9 cellular contexts compared by ENCODE assay signal in the genomic region with DNA sequence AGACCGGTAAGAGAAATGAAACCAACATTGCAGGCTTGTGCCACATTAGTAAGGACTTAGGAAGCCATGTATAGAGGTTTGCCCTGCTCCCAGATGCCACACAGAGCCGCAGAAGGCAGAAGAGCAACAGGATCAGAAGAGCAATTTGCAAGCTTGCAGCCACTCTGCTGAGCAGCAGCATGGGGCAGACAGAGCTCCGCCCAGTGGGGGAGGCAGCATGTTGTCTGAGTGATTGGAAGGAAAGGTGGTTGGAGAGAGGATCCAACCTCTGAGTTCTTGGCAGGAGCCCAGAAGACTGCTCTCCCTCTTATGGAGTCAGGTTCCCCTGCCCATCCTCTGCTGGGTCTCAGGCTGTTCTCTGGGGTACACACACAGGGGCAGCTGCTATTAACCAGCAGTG. TPM values are rescaled to one million over a fixed set of nuclear protein-coding genes. Genes with fewer than 3 reads are reported as not detected.
A peak's percentile ranks its signal among the peaks of the same experiment; 100 is the strongest.
DNase-seq lines count a peak whose midpoint lies in the region; ATAC-seq and TF ChIP-seq lines count a peak whose summit lies in the region.
"Had no signal": no experiment of that assay in that cellular context is flagged by ENCODE, and none has a peak within 500 bp of the region (broad histone marks: within the 10 kb centered on the region; RNA-seq: fewer than 3 reads in every experiment).

No MANE protein-coding gene starts in this region.

- no peak for TF ChIP-seq RAD21 in HCT116 (IDR thresholded peaks at IDR 0.05; ENCODE audit: low read depth)

- no peaks in the 10 kb centered on the region for H3K27me3 ChIP-seq in HCT116 (ENCODE audit: insufficient read depth, low read length)
- no peaks in the 10 kb centered on the region for H3K27me3 ChIP-seq in mammary epithelial cell (ENCODE audit: insufficient read depth, low read length)
- peaks cover 10% of the 10 kb centered on the region for H3K27me3 ChIP-seq in gastroesophageal sphincter

- H3K4me3 ChIP-seq in HCT116 (replicated peaks in 1 of 2; ENCODE audit: low read depth in 1 of 2, low read length in 2 of 2) (no peak overlapping the region), mammary epithelial cell (replicated peaks in 1 of 3; ENCODE audit: insufficient read depth in 1 of 3, low read depth in 2 of 3, low read length in 3 of 3) (no peak overlapping the region), gastroesophageal sphincter (no peak overlapping the region)

- BruUV-seq in HCT116 (replicated peaks; lab: Mats Ljungman, UMichigan) = no TSS peak
- no TSS peak for BruUV-seq in mammary epithelial cell (replicated peaks; lab: Mats Ljungman, UMichigan)

- no peaks in the 10 kb centered on the region for H3K9me2 ChIP-seq in HCT116 (ENCODE audit: insufficient read depth)

- peak overlapping the region; percentile 59 for H3K9ac ChIP-seq in HCT116 (ENCODE audit: low read length)
- peak overlapping the region; percentile 93 for H3K9ac ChIP-seq in mammary epithelial cell (ENCODE audit: insufficient read depth, low read length)

- DNase-seq in HCT116 (ENCODE audit: low read depth, low spot score) = peak; percentile 27
- DNase-seq in NCI-H2107 (lab: John Stamatoyannopoulos, UW) = peak; percentile 83
- peak; percentile 72 for DNase-seq in mammary epithelial cell
- DNase-seq in putamen (ENCODE audit: low spot score) = peak; percentile 51

- dilution Hi-C loops in mammary epithelial cell (cut with HindIII; ENCODE audit: low sequenced_read_pairs) = loop anchor here (5.0 kb wide), 1 partner anchor 53 kb away; no protein-coding TSS in a partner anchor

- RAD21 ChIA-PET in HCT116 (lab: Charles Lee; ENCODE audit: low non-redundant PET in 1 of 2, low total read pairs in 2 of 2, uncharacterized antibody in 2 of 2, unreplicated experiment in 2 of 2) = interaction anchor here in 1 of 2 experiments (0.6 kb wide), 1 partner anchor 390 kb away, joined by 3 read pairs; no protein-coding TSS in a partner anchor

- in situ Hi-C loops in mammary epithelial cell (cut with MboI; ENCODE audit: low sequenced_read_pairs in 2 of 2) = no loop called here

- WGBS in mammary epithelial cell (ENCODE audit: low coverage, missing lambda C conversion rate) = 30% methylated on average over 3 of the region's 3 CpGs
- 41 to 43% methylated on average over 2 to 3 of the region's 3 CpGs for WGBS in gastroesophageal sphincter (ENCODE audit: low coverage in 1 of 2), 2 donors

- TF ChIP-seq EP300 in gastroesophageal sphincter (IDR thresholded peaks at IDR 0.05) = no peak

- H3K79me2 ChIP-seq in HCT116 (ENCODE audit: insufficient read depth, low read length) (no peaks in the 10 kb centered on the region), mammary epithelial cell (ENCODE audit: insufficient read depth, low read length) (peaks cover 24% of the 10 kb centered on the region)

- CTCF ChIA-PET in HCT116 (lab: Charles Lee) = no interaction called here
- CTCF ChIA-PET in mammary epithelial cell (lab: Charles Lee; ENCODE audit: low non-redundant PET) = interaction anchor here (0.6 to 2.6 kb wide), 3 partner anchors 49 to 249 kb away, joined by 3 to 15 read pairs (median 4); no protein-coding TSS in a partner anchor

- TF ChIP-seq CTCF in HCT116 (IDR thresholded peaks at IDR 0.05 in 2 of 3, conservative IDR thresholded peaks at IDR 0.05 in 1 of 3; ENCODE audit: borderline replicate concordance in 1 of 3, insufficient read depth in 1 of 3, low read depth in 2 of 3, low read length in 2 of 3) (no peak), mammary epithelial cell (conservative IDR thresholded peaks at IDR 0.05 in 1 of 2, IDR thresholded peaks at IDR 0.05 in 1 of 2; ENCODE audit: extremely low read depth in 1 of 2, insufficient read depth in 1 of 2, low read depth in 1 of 2, low read length in 2 of 2) (peak in 1 of 2 donors; percentile 31), gastroesophageal sphincter (IDR thresholded peaks at IDR 0.05) (no peak)

- H3K36me3 ChIP-seq in HCT116 (ENCODE audit: control insufficient read depth in 1 of 2, insufficient read depth in 2 of 2, low read length in 2 of 2) (no peaks in the 10 kb centered on the region), mammary epithelial cell (ENCODE audit: insufficient read depth, low read length) (peaks cover 5% of the 10 kb centered on the region), gastroesophageal sphincter (no peaks in the 10 kb centered on the region)

- H2AFZ ChIP-seq in HCT116 (ENCODE audit: low read depth, low read length, poor library complexity, severe bottlenecking) (no peak overlapping the region), mammary epithelial cell (ENCODE audit: low read depth, low read length) (no peak overlapping the region)

- H3K4me1 ChIP-seq in HCT116 (ENCODE audit: control insufficient read depth in 1 of 2, insufficient read depth in 2 of 2, low read length in 2 of 2) (peaks cover 29 to 66% of the 10 kb centered on the region in 2 experiments), mammary epithelial cell (ENCODE audit: insufficient read depth, low read length) (peaks cover 69% of the 10 kb centered on the region), gastroesophageal sphincter (peaks cover 0 to 8% (median 0%) of the 10 kb centered on the region in 3 donors)

- H3K4me2 ChIP-seq in HCT116 (ENCODE audit: low read length) (peak overlapping the region; percentile 73), mammary epithelial cell (ENCODE audit: insufficient read depth, low read depth, low read length) (peak overlapping the region; percentile 79)

- H3K27ac ChIP-seq in HCT116 (ENCODE audit: low read depth, low read length) (peak overlapping the region; percentile 80; the same call in 1 of the 2 replicates), mammary epithelial cell (ENCODE audit: insufficient read depth, low read depth, low read length) (peak overlapping the region; percentile 99), gastroesophageal sphincter (no peak overlapping the region)

- ATAC-seq in HCT116 (peak; percentile 59), gastroesophageal sphincter (no peak), GM21723 (IDR thresholded peaks at IDR 0.05; ENCODE audit: unreplicated experiment) (no peak), HG03354 (IDR thresholded peaks at IDR 0.05; ENCODE audit: poor library complexity, severe bottlenecking, unreplicated experiment) (no peak), GM18861 (IDR thresholded peaks at IDR 0.05; ENCODE audit: unreplicated experiment) (no peak)

- H3K9me3 ChIP-seq in HCT116 (ENCODE audit: control insufficient read depth in 1 of 2, insufficient read depth in 1 of 2, low read depth in 1 of 2, low read length in 2 of 2) (no peaks in the 10 kb centered on the region), mammary epithelial cell (replicated peaks; ENCODE audit: insufficient read depth, low read length) (no peaks in the 10 kb centered on the region), gastroesophageal sphincter (no peaks in the 10 kb centered on the region)

- TF ChIP-seq POLR2A in HCT116 (IDR thresholded peaks at IDR 0.05; ENCODE audit: borderline replicate concordance, extremely low read depth, insufficient read depth, insufficient read length) = no peak
- TF ChIP-seq POLR2A in gastroesophageal sphincter (IDR thresholded peaks at IDR 0.05) = no peak

- intact Hi-C loops in HCT116 (cut with micrococcal nuclease) = no loop called here
- intact Hi-C loops in mammary epithelial cell (cut with micrococcal nuclease) = no loop called here

- no peaks in the 10 kb centered on the region for H4K20me1 ChIP-seq in HCT116 (ENCODE audit: insufficient read depth)
- no peaks in the 10 kb centered on the region for H4K20me1 ChIP-seq in mammary epithelial cell (ENCODE audit: insufficient read depth, low read length)

- POLR2A ChIA-PET in HCT116 (lab: Charles Lee) = no interaction called here

TF ChIP-seq in HCT116, 20 proteins besides CTCF, POLR2A, EP300 and RAD21 (continues in another document):
- TF ChIP-seq SP1 (IDR thresholded peaks at IDR 0.05; ENCODE audit: low read depth) (no peak), EZH2phosphoT487 (IDR thresholded peaks at IDR 0.05; ENCODE audit: borderline replicate concordance) (no peak), EGR1 (IDR thresholded peaks at IDR 0.05; ENCODE audit: low read depth) (no peak)
- TF ChIP-seq, protein P1, sequence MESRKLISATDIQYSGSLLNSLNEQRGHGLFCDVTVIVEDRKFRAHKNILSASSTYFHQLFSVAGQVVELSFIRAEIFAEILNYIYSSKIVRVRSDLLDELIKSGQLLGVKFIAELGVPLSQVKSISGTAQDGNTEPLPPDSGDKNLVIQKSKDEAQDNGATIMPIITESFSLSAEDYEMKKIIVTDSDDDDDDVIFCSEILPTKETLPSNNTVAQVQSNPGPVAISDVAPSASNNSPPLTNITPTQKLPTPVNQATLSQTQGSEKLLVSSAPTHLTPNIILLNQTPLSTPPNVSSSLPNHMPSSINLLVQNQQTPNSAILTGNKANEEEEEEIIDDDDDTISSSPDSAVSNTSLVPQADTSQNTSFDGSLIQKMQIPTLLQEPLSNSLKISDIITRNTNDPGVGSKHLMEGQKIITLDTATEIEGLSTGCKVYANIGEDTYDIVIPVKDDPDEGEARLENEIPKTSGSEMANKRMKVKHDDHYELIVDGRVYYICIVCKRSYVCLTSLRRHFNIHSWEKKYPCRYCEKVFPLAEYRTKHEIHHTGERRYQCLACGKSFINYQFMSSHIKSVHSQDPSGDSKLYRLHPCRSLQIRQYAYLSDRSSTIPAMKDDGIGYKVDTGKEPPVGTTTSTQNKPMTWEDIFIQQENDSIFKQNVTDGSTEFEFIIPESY (IDR thresholded peaks at IDR 0.05; ENCODE audit: extremely low read depth, insufficient replicate concordance, low read length) = no peak

RNA-seq across cellular contexts. Expression of gene KRT6A, which starts 2.3 kb away (rescaled TPM):
- 0.66 TPM for total RNA-seq in HCT116 (2021; ENCODE audit: unreplicated experiment)
- polyA plus RNA-seq in HCT116 (2012) = 0.61 and 0.90 TPM in 2 replicates
- total RNA-seq in mammary epithelial cell = 1,000 to 10,000 TPM; 5,785 to 6,260 TPM
- 8,475 TPM for polyA plus RNA-seq in mammary epithelial cell
- 6,728 TPM for polyA minus RNA-seq in mammary epithelial cell
- 100 to 1,000 TPM in 1 of 4 donors, 10 to 100 TPM in 2, 1 to 10 TPM in 1; 2.7 to 713 (median 61.8) TPM for total RNA-seq in gastroesophageal sphincter

RNA-seq across cellular contexts. Expression of gene KRT6C, which starts 21.8 kb away (rescaled TPM):
- not detected for total RNA-seq in HCT116 (2021; ENCODE audit: unreplicated experiment)
- polyA plus RNA-seq in HCT116 (2012) = 0.04 TPM in 1 of 2 replicates, not detected in the other
- total RNA-seq in mammary epithelial cell = 10 to 100 TPM; 16.6 to 29.5 TPM
- polyA plus RNA-seq in mammary epithelial cell = 23.6 TPM
- 1.8 TPM for polyA minus RNA-seq in mammary epithelial cell
- 10 to 100 TPM in 2 of 4 donors, under 1 TPM in 1, not detected in 1; 0.50 to 52.0 (median 17.1) TPM for total RNA-seq in gastroesophageal sphincter
- total RNA-seq: pulmonary artery endothelial cell had no signal

RNA-seq across cellular contexts. Expression of gene KRT5, which starts 24.8 kb away (rescaled TPM):
- 0.44 TPM for total RNA-seq in HCT116 (2021; ENCODE audit: unreplicated experiment)
- 0.25 TPM in 1 of 2 replicates, not detected in the other for polyA plus RNA-seq in HCT116 (2012)
- total RNA-seq in mammary epithelial cell = 1,000 to 10,000 TPM; 7,365 to 9,297 TPM
- 8,158 TPM for polyA plus RNA-seq in mammary epithelial cell
- polyA minus RNA-seq in mammary epithelial cell = 8,553 TPM
- total RNA-seq in gastroesophageal sphincter = 100 to 1,000 TPM in 1 of 4 donors, 10 to 100 TPM in 1, 1 to 10 TPM in 2; 4.6 to 452 (median 18.6) TPM

RNA-seq across cellular contexts. Expression of gene KRT6B, which starts 43.4 kb away (rescaled TPM):
- total RNA-seq in HCT116 (2021; ENCODE audit: unreplicated experiment) (not detected), mammary epithelial cell (1,000 to 10,000 TPM; 1,675 to 3,751 TPM), gastroesophageal sphincter (10 to 100 TPM in 2 of 4 donors, 1 to 10 TPM in 1, under 1 TPM in 1; 0.54 to 60.8 (median 7.3) TPM)
- 0.03 and 0.06 TPM in 2 replicates for polyA plus RNA-seq in HCT116 (2012)
- 2,534 TPM for polyA plus RNA-seq in mammary epithelial cell
- 2,595 TPM for polyA minus RNA-seq in mammary epithelial cell

RNA-seq across cellular contexts. Expression of gene KRT71, which starts 57.6 kb away (rescaled TPM):
- total RNA-seq in HCT116 (2021; ENCODE audit: unreplicated experiment) (not detected), mammary epithelial cell (not detected), gastroesophageal sphincter (not detected)
- polyA plus RNA-seq in HCT116 (2012) = not detected in 2 replicates
- not detected for polyA plus RNA-seq in mammary epithelial cell
- not detected for polyA minus RNA-seq in mammary epithelial cell
- total RNA-seq: pulmonary artery endothelial cell had no signal

Comparison
In these comparisons a context has a peak if more than half of its experiments do, and no peak if none do; other contexts are left out.
1. DNase-seq: peak in every context shown above with its lines; median percentile 83 in NCI-H2107; 72 in mammary epithelial cell; 51 in putamen; 27 in HCT116.
2. H3K27ac ChIP-seq: peak in HCT116 (single experiment) and mammary epithelial cell (single experiment); none in gastroesophageal sphincter (0 of 4).
3. RNA of gene KRT6A, which starts 2.3 kb away (total RNA-seq): 5,785 to 6,260 TPM in mammary epithelial cell; 2.7 to 713 TPM in gastroesophageal sphincter and 0.66 TPM in HCT116 (single experiment); every median in the first group is over 4 times any median in the second.
4. RNA of gene KRT5, which starts 24.8 kb away (total RNA-seq): 7,365 to 9,297 TPM in mammary epithelial cell; 4.6 to 452 TPM in gastroesophageal sphincter and 0.44 TPM in HCT116 (single experiment); every median in the first group is over 10 times any median in the second.